8 cellular contexts compared by ENCODE assay signal in genomic region chr6:99520855-99521556, GRCh38. TPM values are rescaled to one million over a fixed set of nuclear protein-coding genes. Genes with fewer than 3 reads are reported as not detected.
A peak's percentile ranks its signal among the peaks of the same experiment; 100 is the strongest.
DNase-seq lines count a peak whose midpoint lies in the region; ATAC-seq and TF ChIP-seq lines count a peak whose summit lies in the region.

No MANE protein-coding gene starts in this region.

- H3K27ac ChIP-seq in Panc1 (ENCODE audit: low read length) (peak overlapping the region; percentile 96), esophagus (ENCODE audit: low read depth in 2 of 2, low read length in 1 of 2) (peak overlapping the region; percentile 97), muscle layer of duodenum (ENCODE audit: low read length) (peak overlapping the region; percentile 79)

- H3K9me3 Mint-ChIP-seq in stimulated activated memory B cell treated with anti-CD40 and anti-IgM and Interleukin-4, amounts not matched to agents 10 μg/mL and 1 μg/mL and 100 μg/mL, for 72 hours, result no peaks in the 10 kb centered on the region

- H3K36me3 Mint-ChIP-seq in stimulated activated memory B cell treated with anti-CD40 and anti-IgM and Interleukin-4, amounts not matched to agents 10 μg/mL and 1 μg/mL and 100 μg/mL, for 72 hours, result no peaks in the 10 kb centered on the region

- TF ChIP-seq CTCF in Panc1 (IDR thresholded peaks at IDR 0.05), result peak; percentile 98

- intact Hi-C loops in Panc1 (cut with micrococcal nuclease; ENCODE audit: unreplicated experiment), result no loop called here

- H3K9me3 ChIP-seq in Panc1 (ENCODE audit: control insufficient read depth, insufficient read depth, low read depth, low read length) (no peaks in the 10 kb centered on the region), esophagus (ENCODE audit: control insufficient read depth in 2 of 2, insufficient read depth in 1 of 2, low read depth in 1 of 2, low read length in 1 of 2) (no peaks in the 10 kb centered on the region), muscle layer of duodenum (ENCODE audit: control insufficient read depth in 1 of 2, low read length in 2 of 2) (no peaks in the 10 kb centered on the region)

- H3K4me1 ChIP-seq in Panc1 (ENCODE audit: control insufficient read depth, insufficient read depth, low read length) (peaks cover 11% of the 10 kb centered on the region), esophagus (ENCODE audit: control insufficient read depth in 2 of 2, insufficient read depth in 2 of 2, low read length in 1 of 2) (no peaks in the 10 kb centered on the region), muscle layer of duodenum (ENCODE audit: control insufficient read depth in 1 of 2, insufficient read depth in 2 of 2, low read length in 2 of 2) (peaks cover 0 to 8% of the 10 kb centered on the region in 2 donors)

- WGBS in esophagus, 2 donors, result 0 to 1% methylated on average over 45 of the region's 45 CpGs

- H3K4me3 ChIP-seq in Panc1 (ENCODE audit: low read depth in 2 of 2, low read length in 2 of 2) (peak overlapping the region; percentile 67 to 91), esophagus (ENCODE audit: low read depth in 1 of 2, low read length in 2 of 2) (peak overlapping the region; percentile 97 to 99), muscle layer of duodenum (ENCODE audit: low read depth in 1 of 2, low read length in 2 of 2) (peak overlapping the region; percentile 83 to 93)

- DNase-seq in EH (ENCODE audit: low read depth) (peak; percentile 87), KG1 (lab: John Stamatoyannopoulos, UW) (peak; percentile 38), Panc1 (ENCODE audit: low read depth, low spot score) (peak; percentile 52)
- peak; percentile 87 to 88 for DNase-seq in activated T-cell treated with anti-CD3 and anti-CD28 coated beads, Interleukin-2, amount 50 U/mL, for 48 hours

- H3K27ac Mint-ChIP-seq in stimulated activated memory B cell treated with anti-CD40 and anti-IgM and Interleukin-4, amounts not matched to agents 10 μg/mL and 1 μg/mL and 100 μg/mL, for 72 hours, result peak overlapping the region; percentile 97

- CTCF ChIA-PET in Panc1 (lab: Charles Lee), result no interaction called here

- ATAC-seq in GM21737 (IDR thresholded peaks at IDR 0.05; ENCODE audit: unreplicated experiment), result peak; percentile 99
- ATAC-seq in Panc1, result peak; percentile 99
- peak; percentile 92 for ATAC-seq in stimulated activated memory B cell treated with anti-CD40 and anti-IgM and Interleukin-4, amounts not matched to agents 10 μg/mL and 1 μg/mL and 100 μg/mL, for 72 hours

- POLR2A ChIA-PET in Panc1 (lab: Charles Lee), result no interaction called here

- peaks cover 2% of the 10 kb centered on the region; the same call in 1 of the 2 replicates for H3K36me3 ChIP-seq in Panc1 (ENCODE audit: control insufficient read depth, insufficient read depth, low read length)
- no peaks in the 10 kb centered on the region for H3K36me3 ChIP-seq in esophagus (ENCODE audit: control insufficient read depth in 2 of 2, insufficient read depth in 2 of 2, low read length in 1 of 2)
- H3K36me3 ChIP-seq in muscle layer of duodenum (ENCODE audit: control insufficient read depth in 1 of 2, insufficient read depth in 2 of 2, low read length in 2 of 2), result no peaks in the 10 kb centered on the region

- peaks cover 34% of the 10 kb centered on the region for H3K4me1 Mint-ChIP-seq in stimulated activated memory B cell treated with anti-CD40 and anti-IgM and Interleukin-4, amounts not matched to agents 10 μg/mL and 1 μg/mL and 100 μg/mL, for 72 hours

- H3K27me3 Mint-ChIP-seq in stimulated activated memory B cell treated with anti-CD40 and anti-IgM and Interleukin-4, amounts not matched to agents 10 μg/mL and 1 μg/mL and 100 μg/mL, for 72 hours, result no peaks in the 10 kb centered on the region

- in situ Hi-C loops in Panc1 (cut with HindIII; ENCODE audit: low pct_unique_long_range_greater_than_20kb, low sequenced_read_pairs), result no loop called here

- no peaks in the 10 kb centered on the region for H3K27me3 ChIP-seq in Panc1 (ENCODE audit: control insufficient read depth, insufficient read depth, low read length)
- H3K27me3 ChIP-seq in esophagus (ENCODE audit: control insufficient read depth in 1 of 2, insufficient read depth in 2 of 2, low read length in 2 of 2), result no peaks in the 10 kb centered on the region
- H3K27me3 ChIP-seq in muscle layer of duodenum (ENCODE audit: low read depth, low read length), result no peaks in the 10 kb centered on the region

- BruUV-seq in Panc1 (replicated peaks; lab: Mats Ljungman, UMichigan), result TSS peak; percentile 71

- peak overlapping the region; percentile 98 for H3K4me3 Mint-ChIP-seq in stimulated activated memory B cell treated with anti-CD40 and anti-IgM and Interleukin-4, amounts not matched to agents 10 μg/mL and 1 μg/mL and 100 μg/mL, for 72 hours

RNA-seq across cellular contexts. Expression of gene USP45, which starts 5.8 kb away (rescaled TPM):
- total RNA-seq in Panc1 (2021; ENCODE audit: unreplicated experiment), result 13.8 TPM
- 6.1 TPM for polyA plus RNA-seq in Panc1 (2012; ENCODE audit: insufficient read length)
- polyA plus RNA-seq in esophagus, result 1 to 10 TPM; 3.0 to 3.2 TPM

RNA-seq across cellular contexts. Expression of gene CCNC, which starts 47.5 kb away (rescaled TPM):
- total RNA-seq in Panc1 (2021; ENCODE audit: unreplicated experiment), result 43.4 TPM
- 25.7 TPM for polyA plus RNA-seq in Panc1 (2012; ENCODE audit: insufficient read length)
- 10 to 100 TPM; 33.6 to 34.1 TPM for polyA plus RNA-seq in esophagus

Comparison
In these comparisons a context has a peak if more than half of its experiments do, and no peak if none do; other contexts are left out.
1. Peak in every context shown above with its lines: DNase-seq, ATAC-seq, H3K4me3 ChIP-seq and H3K27ac ChIP-seq.